ENCODE assay signal across 18 cellular contexts in the genomic region with DNA sequence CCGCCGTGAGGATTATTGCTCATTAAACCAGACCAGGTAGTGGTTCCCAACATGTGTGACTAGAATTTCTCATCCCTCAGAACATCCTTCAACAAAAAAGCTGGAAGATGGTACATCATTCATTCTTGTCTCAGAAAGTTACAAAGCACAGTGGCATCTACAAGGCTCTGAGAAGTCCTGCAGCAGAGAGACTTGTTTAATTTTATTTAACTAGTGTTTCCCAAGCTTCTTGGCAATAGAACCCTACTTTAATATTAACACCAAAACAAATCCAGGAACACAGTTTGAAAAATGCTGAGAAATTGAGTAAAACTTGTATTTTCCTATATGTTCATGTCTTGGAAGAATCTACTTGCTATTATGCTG.
"Had no signal": no experiment of that assay in that cellular context is flagged by ENCODE, and none has a peak within 500 bp of the region (broad histone marks: within the 10 kb centered on the region; RNA-seq: fewer than 3 reads in every experiment).

No MANE protein-coding gene starts in this region.

- H3K27me3 ChIP-seq: body of pancreas, gastrocnemius medialis, hepatocyte, right atrium auricular region, thyroid gland, vagina had no signal

- H3K9me3 Mint-ChIP-seq: activated T-helper 2 cell treated with anti-CD3 and anti-CD28 coated beads, Interferon-gamma antibody, Interleukin-2, Interleukin-4, amounts not matched to agents 10 μg/mL and 5 μg/mL and 100 μg/mL, durations not matched to agents 14 hours and 24 hours and 36 hours; dendritic cell treated with granulocyte-macrophage colony-stimulating factor and Interleukin-4, amounts not matched to agents 40 ng/mL and 50 ng/mL, for 4 days; effector memory CD8-positive, alpha-beta T cell had no signal

- H3K4me2 ChIP-seq: hepatocyte had no signal

- H3K36me3 ChIP-seq: gastrocnemius medialis, right atrium auricular region, thyroid gland, vagina had no signal

- H3K27ac ChIP-seq: body of pancreas, epithelial cell of prostate, gastrocnemius medialis, hepatocyte, right atrium auricular region, skin epidermis, thyroid gland, vagina had no signal

- H3K9me3 ChIP-seq: body of pancreas, gastrocnemius medialis, right atrium auricular region, thyroid gland, vagina had no signal

- ATAC-seq: body of pancreas, gastrocnemius medialis had no signal

- H3K4me1 ChIP-seq: body of pancreas, gastrocnemius medialis, thyroid gland had no signal

- H3K4me3 ChIP-seq: body of pancreas, gastrocnemius medialis, hepatocyte, right atrium auricular region, skin epidermis, thyroid gland, vagina had no signal

- H3K4me3 Mint-ChIP-seq: activated naive CD4-positive, alpha-beta T cell treated with anti-CD3 and anti-CD28 coated beads, Interleukin-2, amount 10 ng/mL, durations not matched to agents 7 days and 5 days; dendritic cell treated with granulocyte-macrophage colony-stimulating factor and Interleukin-4, amounts not matched to agents 40 ng/mL and 50 ng/mL, for 4 days had no signal

- H3K79me2 ChIP-seq: hepatocyte had no signal

- H3K27me3 Mint-ChIP-seq: activated naive CD4-positive, alpha-beta T cell treated with anti-CD3 and anti-CD28 coated beads, Interleukin-2, amount 10 ng/mL, durations not matched to agents 7 days and 5 days; dendritic cell treated with granulocyte-macrophage colony-stimulating factor and Interleukin-4, amounts not matched to agents 40 ng/mL and 50 ng/mL, for 4 days; effector memory CD8-positive, alpha-beta T cell had no signal

- DNase-seq: activated CD4-positive, alpha-beta T cell treated with anti-CD3 and anti-CD28 coated beads, Interleukin-2, amount 50 U/mL, for 48 hours; activated CD4-positive, CD25-positive, alpha-beta regulatory T cell; activated naive CD4-positive, alpha-beta T cell treated with anti-CD3 and anti-CD28 coated beads, Interleukin-2, amount 10 ng/mL, durations not matched to agents 7 days and 5 days; amniotic stem cell; body of pancreas; cerebellar nuclear complex; effector memory CD8-positive, alpha-beta T cell; gastrocnemius medialis; midbrain; SW 1271; thyroid gland had no signal

- H2AFZ ChIP-seq: hepatocyte had no signal

- H3K27ac Mint-ChIP-seq: activated T-helper 2 cell treated with anti-CD3 and anti-CD28 coated beads, Interferon-gamma antibody, Interleukin-2, Interleukin-4, amounts not matched to agents 10 μg/mL and 5 μg/mL and 100 μg/mL, durations not matched to agents 14 hours and 24 hours and 36 hours; dendritic cell treated with granulocyte-macrophage colony-stimulating factor and Interleukin-4, amounts not matched to agents 40 ng/mL and 50 ng/mL, for 4 days had no signal
